Comparison of ENCODE assay signal across 12 cellular contexts in genomic region chr5:132487095-132487428, GRCh38. TPM values are rescaled to one million over a fixed set of nuclear protein-coding genes. Genes with fewer than 3 reads are reported as not detected.
DNase-seq lines count a peak whose midpoint lies in the region; ATAC-seq and TF ChIP-seq lines count a peak whose summit lies in the region.
"Had no signal": no experiment of that assay in that cellular context is flagged by ENCODE, and none has a peak within 500 bp of the region (broad histone marks: within the 10 kb centered on the region; RNA-seq: fewer than 3 reads in every experiment).

No MANE protein-coding gene starts in this region.

- POLR2A ChIA-PET in CD8-positive, alpha-beta T cell (lab: Charles Lee): interaction anchor here (1.1 to 10.0 kb wide), 7 partner anchors 9 to 76 kb away, joined by 3 to 391 read pairs (median 105); no protein-coding TSS in a partner anchor

- H4K20me1 ChIP-seq in MM.1S (ENCODE audit: insufficient read depth, low read length): peaks cover 45% of the 10 kb centered on the region

- intact Hi-C loops in CD8-positive, alpha-beta T cell (cut with DNase I, micrococcal nuclease): no loop called here

- H3K4me1 ChIP-seq in CD8-positive, alpha-beta T cell (ENCODE audit: insufficient read depth, low read length): peaks cover 64% of the 10 kb centered on the region
- H3K4me1 ChIP-seq in MM.1S (ENCODE audit: low read length): peaks cover 61% of the 10 kb centered on the region
- peaks cover 47% of the 10 kb centered on the region for H3K4me1 ChIP-seq in effector memory CD4-positive, alpha-beta T cell (ENCODE audit: control insufficient read depth, insufficient read depth, low read length, poor library complexity, severe bottlenecking)

- H3K36me3 ChIP-seq in CD8-positive, alpha-beta T cell (ENCODE audit: insufficient read depth, low read length): peaks cover 69% of the 10 kb centered on the region
- peaks cover 48% of the 10 kb centered on the region for H3K36me3 ChIP-seq in MM.1S (replicated peaks; ENCODE audit: insufficient read depth, low read length)
- H3K36me3 ChIP-seq in effector memory CD4-positive, alpha-beta T cell (ENCODE audit: control insufficient read depth, insufficient read depth, low read length): peaks cover 74% of the 10 kb centered on the region

- peak overlapping the region; percentile 94 for H3K27ac Mint-ChIP-seq in CD8-positive, alpha-beta T cell

- peak overlapping the region; percentile 95 for H3K27ac ChIP-seq in CD8-positive, alpha-beta T cell (ENCODE audit: low read depth, low read length)
- H3K27ac ChIP-seq in MM.1S (ENCODE audit: low read length) (peak overlapping the region; percentile 87; the same call in 1 of the 2 replicates), skin epidermis (peak overlapping the region in 15 of 21 experiments; percentile 16 to 100 (median 58))
- H3K27ac ChIP-seq in effector memory CD4-positive, alpha-beta T cell (ENCODE audit: insufficient read depth, low read length, poor library complexity, severe bottlenecking): peak overlapping the region; percentile 100

- DNase-seq in CD8-positive, alpha-beta T cell: peak in 2 of 7 experiments; percentile 26 to 47
- DNase-seq in MM.1S (no peak), T-helper 9 cell (no peak), NCI-H1694 treated with DMSO at 0.1 percent for 48 hours (lab: John Stamatoyannopoulos, UW) (no peak)
- DNase-seq in effector memory CD4-positive, alpha-beta T cell: peak in 1 of 3 donors; percentile 0
- DNase-seq: NCI-H226 had no signal

- H3K9me3 ChIP-seq in CD8-positive, alpha-beta T cell (ENCODE audit: low read length): no peaks in the 10 kb centered on the region
- H3K9me3 ChIP-seq in MM.1S (replicated peaks; ENCODE audit: insufficient read depth, low read length): no peaks in the 10 kb centered on the region
- no peaks in the 10 kb centered on the region for H3K9me3 ChIP-seq in effector memory CD4-positive, alpha-beta T cell (ENCODE audit: control insufficient read depth, low read length)

- H3K9me2 ChIP-seq in MM.1S (replicated peaks; ENCODE audit: insufficient read depth, low read length): no peaks in the 10 kb centered on the region

- peak overlapping the region; percentile 90 for H3K4me3 ChIP-seq in CD8-positive, alpha-beta T cell (ENCODE audit: low read depth, low read length)
- H3K4me3 ChIP-seq in MM.1S (ENCODE audit: low read length): 0 out of 2 replicates have a peak overlapping the region, but pooled peaks have one; percentile 90
- peak overlapping the region; percentile 97 for H3K4me3 ChIP-seq in effector memory CD4-positive, alpha-beta T cell (ENCODE audit: insufficient read depth, low read depth, low read length, poor library complexity, severe bottlenecking)
- H3K4me3 ChIP-seq in skin epidermis: peak overlapping the region in 4 of 7 experiments; percentile 9 to 83 (median 80)

- H3K9me3 Mint-ChIP-seq in CD8-positive, alpha-beta T cell: no peaks in the 10 kb centered on the region

- no peaks in the 10 kb centered on the region for H3K27me3 ChIP-seq in CD8-positive, alpha-beta T cell (ENCODE audit: insufficient read depth, low read length)
- H3K27me3 ChIP-seq in MM.1S (replicated peaks; ENCODE audit: insufficient read depth, low read length): no peaks in the 10 kb centered on the region
- no peaks in the 10 kb centered on the region for H3K27me3 ChIP-seq in effector memory CD4-positive, alpha-beta T cell (replicated peaks; ENCODE audit: control insufficient read depth, insufficient read depth, low read length, poor library complexity, severe bottlenecking)

- no peak for ATAC-seq in CD8-positive, alpha-beta T cell
- ATAC-seq in HG02970 (IDR thresholded peaks at IDR 0.05; ENCODE audit: low FRiP score, unreplicated experiment): no peak

- H3K27me3 Mint-ChIP-seq in CD8-positive, alpha-beta T cell (ENCODE audit: low read depth): no peaks in the 10 kb centered on the region

- H3K36me3 Mint-ChIP-seq in CD8-positive, alpha-beta T cell: peaks cover 77% of the 10 kb centered on the region

- H3K4me3 Mint-ChIP-seq in CD8-positive, alpha-beta T cell: peak overlapping the region; percentile 96

- H3K4me2 ChIP-seq in MM.1S (ENCODE audit: low read depth, low read length): peak overlapping the region; percentile 91; the same call in 1 of the 2 replicates

- no peak overlapping the region; the same call in 1 of the 2 replicates for H3K9ac ChIP-seq in MM.1S (ENCODE audit: low read length)

- H2AFZ ChIP-seq in MM.1S (ENCODE audit: low read length): no peak overlapping the region

- peaks cover 66% of the 10 kb centered on the region for H3F3A ChIP-seq in MM.1S (ENCODE audit: insufficient read depth, low read length)

- no peak for TF ChIP-seq CTCF in CD8-positive, alpha-beta T cell (IDR thresholded peaks at IDR 0.05)
- TF ChIP-seq CTCF in MM.1S (IDR thresholded peaks at IDR 0.05; ENCODE audit: low read length): no peak

- H3K4me1 Mint-ChIP-seq in CD8-positive, alpha-beta T cell (ENCODE audit: low read depth): peaks cover 70% of the 10 kb centered on the region

- CTCF ChIA-PET in CD8-positive, alpha-beta T cell (lab: Charles Lee): interaction anchor here (0.8 to 8.0 kb wide), 11 partner anchors 8 to 101 kb away, joined by 4 to 73 read pairs (median 23); no protein-coding TSS in a partner anchor

- H3K79me2 ChIP-seq in MM.1S (ENCODE audit: low read length): peaks cover 91% of the 10 kb centered on the region

RNA-seq across cellular contexts. Expression of gene IRF1, which starts 3.5 kb away (rescaled TPM):
- 1,000 to 10,000 TPM; 1,214 to 1,250 TPM for total RNA-seq in CD8-positive, alpha-beta T cell

RNA-seq across cellular contexts. Expression of gene IL5, which starts 56.3 kb away (rescaled TPM):
- total RNA-seq in CD8-positive, alpha-beta T cell: not detected
- total RNA-seq: MCF 10A, mesenteric fat pad, renal cortical epithelial cell, RPMI7951 had no signal
